In the genomic region with DNA sequence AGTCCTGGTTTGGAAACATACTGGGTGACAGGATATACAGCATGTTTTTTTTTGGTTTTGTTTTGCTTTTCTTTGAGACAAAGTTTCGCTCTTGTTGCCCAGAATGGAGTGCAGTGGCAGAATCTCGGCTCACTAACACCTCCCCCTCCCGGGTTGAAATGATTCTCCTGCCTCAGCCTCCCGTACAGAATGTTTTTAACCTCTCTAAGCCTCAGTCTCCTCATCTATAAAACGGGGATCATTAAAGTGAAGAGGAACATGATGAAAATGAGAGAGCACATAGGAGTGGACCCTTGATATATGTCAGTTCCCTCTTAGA, we compare ENCODE assay signal across 23 cellular contexts. TPM values are rescaled to one million over a fixed set of nuclear protein-coding genes. Genes with fewer than 3 reads are reported as not detected.
DNase-seq lines count a peak whose midpoint lies in the region; ATAC-seq and TF ChIP-seq lines count a peak whose summit lies in the region.
"Had no signal": no experiment of that assay in that cellular context is flagged by ENCODE, and none has a peak within 500 bp of the region (broad histone marks: within the 10 kb centered on the region; RNA-seq: fewer than 3 reads in every experiment).

No MANE protein-coding gene starts in this region.

- POLR2A ChIA-PET in naive thymus-derived CD8-positive, alpha-beta T cell (lab: Charles Lee): interaction anchor here (1.0 to 3.9 kb wide), 5 partner anchors 20 to 104 kb away, joined by 3 to 62 read pairs (median 4); a partner anchor contains a TSS

- H3K27ac ChIP-seq in MM.1S (ENCODE audit: low read length): no peak overlapping the region
- H3K27ac ChIP-seq: esophagus muscularis mucosa, foreskin keratinocyte, neural progenitor cell, right lobe of liver, upper lobe of right lung had no signal

- H3K27me3 Mint-ChIP-seq in activated T-cell treated with anti-CD3 and anti-CD28 coated beads, Interleukin-2, amount 50 U/mL, for 24 hours: no peaks in the 10 kb centered on the region
- H3K27me3 Mint-ChIP-seq in naive thymus-derived CD8-positive, alpha-beta T cell: no peaks in the 10 kb centered on the region

- H3K36me3 ChIP-seq in MM.1S (replicated peaks; ENCODE audit: insufficient read depth, low read length): no peaks in the 10 kb centered on the region
- H3K36me3 ChIP-seq: neural progenitor cell had no signal

- peaks cover 32% of the 10 kb centered on the region for H3K36me3 Mint-ChIP-seq in activated T-cell treated with anti-CD3 and anti-CD28 coated beads, Interleukin-2, amount 50 U/mL, for 24 hours (ENCODE audit: low read depth)
- peaks cover 17 to 24% of the 10 kb centered on the region in 2 donors for H3K36me3 Mint-ChIP-seq in activated naive CD4-positive, alpha-beta T cell treated with anti-CD3 and anti-CD28 coated beads, Interleukin-2, amount 50 U/mL, for 72 hours
- H3K36me3 Mint-ChIP-seq in naive thymus-derived CD8-positive, alpha-beta T cell: peaks cover 5 to 19% (median 7%) of the 10 kb centered on the region in 3 donors

- H3K9me3 Mint-ChIP-seq in activated T-cell treated with anti-CD3 and anti-CD28 coated beads, Interleukin-2, amount 50 U/mL, for 24 hours: no peaks in the 10 kb centered on the region
- no peaks in the 10 kb centered on the region for H3K9me3 Mint-ChIP-seq in activated naive CD4-positive, alpha-beta T cell treated with anti-CD3 and anti-CD28 coated beads, Interleukin-2, amount 50 U/mL, for 72 hours
- H3K9me3 Mint-ChIP-seq in naive thymus-derived CD8-positive, alpha-beta T cell: no peaks in the 10 kb centered on the region
- H3K9me3 Mint-ChIP-seq: neural progenitor cell, WTC11 had no signal

- no peaks in the 10 kb centered on the region for H3K27me3 ChIP-seq in MM.1S (replicated peaks; ENCODE audit: insufficient read depth, low read length)
- H3K27me3 ChIP-seq: esophagus muscularis mucosa, foreskin keratinocyte, MG63, neural progenitor cell, right lobe of liver, upper lobe of right lung had no signal

- no peak overlapping the region for H3K4me3 ChIP-seq in MM.1S (ENCODE audit: low read length)
- H3K4me3 ChIP-seq: esophagus muscularis mucosa, MG63, neural progenitor cell, right lobe of liver, upper lobe of right lung had no signal

- TF ChIP-seq CTCF in MM.1S (IDR thresholded peaks at IDR 0.05; ENCODE audit: low read length): no peak

- H3K9me2 ChIP-seq in MM.1S (replicated peaks; ENCODE audit: insufficient read depth, low read length): no peaks in the 10 kb centered on the region

- H3K4me2 ChIP-seq in MM.1S (ENCODE audit: low read depth, low read length): no peak overlapping the region
- H3K4me2 ChIP-seq: neural progenitor cell had no signal

- H3K79me2 ChIP-seq in MM.1S (ENCODE audit: low read length): no peaks in the 10 kb centered on the region

- no peaks in the 10 kb centered on the region for H4K20me1 ChIP-seq in MM.1S (ENCODE audit: insufficient read depth, low read length)

- H3K4me1 Mint-ChIP-seq in activated T-cell treated with anti-CD3 and anti-CD28 coated beads, Interleukin-2, amount 50 U/mL, for 24 hours (ENCODE audit: low read depth): peaks cover 58% of the 10 kb centered on the region
- H3K4me1 Mint-ChIP-seq in naive thymus-derived CD8-positive, alpha-beta T cell: peaks cover 33 to 81% (median 66%) of the 10 kb centered on the region in 4 donors

- H3K4me1 ChIP-seq in MM.1S (ENCODE audit: low read length): peaks cover 34% of the 10 kb centered on the region
- H3K4me1 ChIP-seq: Caco-2, foreskin keratinocyte, neural progenitor cell, right lobe of liver had no signal

- no peak overlapping the region for H2AFZ ChIP-seq in MM.1S (ENCODE audit: low read length)
- H2AFZ ChIP-seq: neural progenitor cell had no signal

- peak overlapping the region; percentile 90 for H3K27ac Mint-ChIP-seq in activated T-cell treated with anti-CD3 and anti-CD28 coated beads, Interleukin-2, amount 50 U/mL, for 24 hours
- H3K27ac Mint-ChIP-seq in activated naive CD4-positive, alpha-beta T cell treated with anti-CD3 and anti-CD28 coated beads, Interleukin-2, amount 50 U/mL, for 72 hours: peak overlapping the region; percentile 62 to 95
- H3K27ac Mint-ChIP-seq in naive thymus-derived CD8-positive, alpha-beta T cell: peak overlapping the region; percentile 90 to 99 (median 98)
- H3K27ac Mint-ChIP-seq: neural progenitor cell, WTC11 had no signal

- ATAC-seq in activated naive CD4-positive, alpha-beta T cell treated with anti-CD3 and anti-CD28 coated beads, Interleukin-2, amount 50 U/mL, for 72 hours: peak in 1 of 2 donors; percentile 21
- ATAC-seq in naive thymus-derived CD8-positive, alpha-beta T cell: no peak
- no peak for ATAC-seq in GM19463 (IDR thresholded peaks at IDR 0.05; ENCODE audit: unreplicated experiment)
- ATAC-seq in GM18909 (IDR thresholded peaks at IDR 0.05; ENCODE audit: poor library complexity, unreplicated experiment): no peak
- ATAC-seq: foreskin keratinocyte, Panc1, right lobe of liver, upper lobe of right lung, WTC11 had no signal

- H3F3A ChIP-seq in MM.1S (ENCODE audit: insufficient read depth, low read length): peaks cover 9% of the 10 kb centered on the region

- DNase-seq in activated T-cell treated with anti-CD3 and anti-CD28 coated beads, Interleukin-2, amount 50 U/mL, for 24 hours: no peak
- no peak for DNase-seq in activated T-cell treated with anti-CD3 and anti-CD28 coated beads, Interleukin-2, amount 50 U/mL, for 48 hours
- DNase-seq in MM.1S (peak; percentile 40), NCI-H446 (lab: John Stamatoyannopoulos, UW) (no peak)
- no peak for DNase-seq in activated naive CD4-positive, alpha-beta T cell treated with anti-CD3 and anti-CD28 coated beads, Interleukin-2, amount 50 U/mL, for 72 hours (ENCODE audit: low spot score in 2 of 2)
- peak in 2 of 10 donors; percentile 9 to 29 for DNase-seq in naive thymus-derived CD8-positive, alpha-beta T cell
- DNase-seq: activated effector memory CD4-positive, alpha-beta T cell treated with Interleukin-2 at 50 U/mL for 16 hours; Caco-2; cortex of kidney; foreskin keratinocyte; MG63; NCI-H2029; NCI-H526; SHP77; stimulated activated CD4-positive, alpha-beta T cell treated with anti-CD3 and anti-CD28 coated beads, Interleukin-4, amount 100 ng/mL, for 1 hour had no signal

- no peaks in the 10 kb centered on the region for H3K9me3 ChIP-seq in MM.1S (replicated peaks; ENCODE audit: insufficient read depth, low read length)
- H3K9me3 ChIP-seq: Caco-2, esophagus muscularis mucosa, MG63, right lobe of liver, upper lobe of right lung had no signal

- no peak overlapping the region for H3K4me3 Mint-ChIP-seq in activated T-cell treated with anti-CD3 and anti-CD28 coated beads, Interleukin-2, amount 50 U/mL, for 24 hours
- peak overlapping the region in 9 of 10 donors; percentile 56 to 83 (median 72) for H3K4me3 Mint-ChIP-seq in naive thymus-derived CD8-positive, alpha-beta T cell
- H3K4me3 Mint-ChIP-seq: neural progenitor cell, WTC11 had no signal

- no peak overlapping the region for H3K9ac ChIP-seq in MM.1S (ENCODE audit: low read length)
- H3K9ac ChIP-seq: neural progenitor cell had no signal

RNA-seq across cellular contexts. Expression of a gene that starts 28.1 kb away (rescaled TPM):
- under 1 TPM; 0.23 to 0.91 TPM for total RNA-seq in activated naive CD4-positive, alpha-beta T cell treated with anti-CD3 and anti-CD28 coated beads, Interleukin-2, amount 50 U/mL, for 72 hours
- 1 to 10 TPM; 2.9 to 3.1 TPM for total RNA-seq in naive thymus-derived CD8-positive, alpha-beta T cell
- under 1 TPM; 0.07 to 0.51 (median 0.10) TPM for polyA plus RNA-seq in naive thymus-derived CD8-positive, alpha-beta T cell

RNA-seq across cellular contexts. Expression of a gene that starts 29.9 kb away (rescaled TPM):
- 10 to 100 TPM; 18.0 to 20.2 TPM for total RNA-seq in activated naive CD4-positive, alpha-beta T cell treated with anti-CD3 and anti-CD28 coated beads, Interleukin-2, amount 50 U/mL, for 72 hours
- total RNA-seq in naive thymus-derived CD8-positive, alpha-beta T cell: 10 to 100 TPM; 65.0 to 71.9 TPM
- 10 to 100 TPM; 16.1 to 25.4 (median 20.0) TPM for polyA plus RNA-seq in naive thymus-derived CD8-positive, alpha-beta T cell

RNA-seq across cellular contexts. Expression of a gene that starts 41.7 kb away (rescaled TPM):
- 100 to 1,000 TPM in 1 of 2 donors, 10 to 100 TPM in 1; 88.9 to 137 TPM for total RNA-seq in activated naive CD4-positive, alpha-beta T cell treated with anti-CD3 and anti-CD28 coated beads, Interleukin-2, amount 50 U/mL, for 72 hours
- 100 to 1,000 TPM; 308 to 327 TPM for total RNA-seq in naive thymus-derived CD8-positive, alpha-beta T cell
- polyA plus RNA-seq in naive thymus-derived CD8-positive, alpha-beta T cell: 10 to 100 TPM; 25.4 to 85.2 (median 38.2) TPM
